ENCODE assay signal across 12 cellular contexts in genomic region chr22:30420401-30421178, GRCh38. TPM values are rescaled to one million over a fixed set of nuclear protein-coding genes. Genes with fewer than 3 reads are reported as not detected.
DNase-seq lines count a peak whose midpoint lies in the region; ATAC-seq, FAIRE-seq and TF ChIP-seq lines count a peak whose summit lies in the region.
"Had no signal": no experiment of that assay in that cellular context is flagged by ENCODE, and none has a peak within 500 bp of the region (broad histone marks: within the 10 kb centered on the region; RNA-seq: fewer than 3 reads in every experiment).

No MANE protein-coding gene starts in this region.

- H4K20me1 ChIP-seq in Karpas-422 (ENCODE audit: insufficient read depth, low read depth, low read length), result no peaks in the 10 kb centered on the region

- no peaks in the 10 kb centered on the region for H3K9me2 ChIP-seq in Karpas-422 (replicated peaks; ENCODE audit: insufficient read depth, low read length)

- H3K27ac Mint-ChIP-seq in T-cell, result no peak overlapping the region

- no peak overlapping the region for H3K4me2 ChIP-seq in Karpas-422 (ENCODE audit: low read depth, low read length, poor library complexity, severe bottlenecking)
- H3K4me2 ChIP-seq: KMS-11 had no signal

- no peak overlapping the region for H3K4me3 Mint-ChIP-seq in T-cell

- H3K36me3 Mint-ChIP-seq in T-cell, result peaks cover 43% of the 10 kb centered on the region

- POLR2A ChIA-PET in AG04449 (lab: Yijun Ruan, JAX) (interaction anchor here (0.6 to 5.4 kb wide), 2 partner anchors 15 to 24 kb away, joined by 3 to 46 read pairs; partner anchors contain the start of gene SEC14L2), T-cell (lab: Charles Lee) (interaction anchor here in 1 of 2 donors (0.6 to 4.3 kb wide), 2 partner anchors 9 to 24 kb away, joined by 10 to 14 read pairs; partner anchors contain the start of gene SEC14L2)

- H3K4me1 ChIP-seq in Karpas-422 (ENCODE audit: low read length), result peaks cover 32% of the 10 kb centered on the region

- ATAC-seq in T-cell (replicated peaks in 1 of 4), result no peak
- ATAC-seq in GM21360 (IDR thresholded peaks at IDR 0.05; ENCODE audit: unreplicated experiment), result no peak
- ATAC-seq in GM21447 (IDR thresholded peaks at IDR 0.05; ENCODE audit: unreplicated experiment), result no peak

- CTCF ChIA-PET in AG04449 (lab: Yijun Ruan, JAX), result interaction anchor here (1.5 to 12.4 kb wide), 2 partner anchors 10 to 31 kb away, joined by 5 to 129 read pairs; partner anchors contain the start of gene RNF215
- CTCF ChIA-PET in T-cell (lab: Charles Lee), result interaction anchor here in 1 of 2 donors (1.1 kb wide), 1 partner anchor 64 kb away, joined by 3 read pairs; no protein-coding TSS in a partner anchor

- DNase-seq in AG04449 (ENCODE audit: low read depth, low spot score), result peak; percentile 46
- no peak for DNase-seq in Karpas-422
- DNase-seq in bronchial epithelial cell (ENCODE audit: low read depth), result peak; percentile 89
- peak; percentile 36 for DNase-seq in medulla oblongata (ENCODE audit: extremely low spot score)
- DNase-seq in T-cell, result no peak
- DNase-seq in stimulated activated CD4-positive, alpha-beta T cell treated with anti-CD3 and anti-CD28 coated beads, Interleukin-2, amount 100 ng/mL, for 48 hours, result no peak
- DNase-seq: DMS79 treated with DMSO at 0.1 percent for 48 hours, testis had no signal

- H3K27me3 Mint-ChIP-seq in T-cell, result no peaks in the 10 kb centered on the region

- no peak overlapping the region for H2AFZ ChIP-seq in Karpas-422 (ENCODE audit: low read length)

- no peaks in the 10 kb centered on the region for H3K9me3 ChIP-seq in Karpas-422 (ENCODE audit: low read length)
- H3K9me3 ChIP-seq: testis had no signal

- H3K9me3 Mint-ChIP-seq in T-cell, result no peaks in the 10 kb centered on the region

- H3K36me3 ChIP-seq in Karpas-422 (ENCODE audit: insufficient read depth, low read length) (peaks cover 28% of the 10 kb centered on the region), bronchial epithelial cell (ENCODE audit: control insufficient read depth, insufficient read depth, low read length) (peaks cover 22% of the 10 kb centered on the region)

- H3K79me2 ChIP-seq in Karpas-422 (ENCODE audit: low read length), result peaks cover 40% of the 10 kb centered on the region

- H3K4me3 ChIP-seq in AG04449 (ENCODE audit: low read depth, low read length), result no peak overlapping the region; the same call in 1 of the 2 replicates
- no peak overlapping the region for H3K4me3 ChIP-seq in Karpas-422 (ENCODE audit: low read length)
- H3K4me3 ChIP-seq in bronchial epithelial cell (ENCODE audit: low read depth, low read length), result no peak overlapping the region
- H3K4me3 ChIP-seq: testis had no signal

- H3K4me1 Mint-ChIP-seq in T-cell, result peaks cover 40 to 47% (median 42%) of the 10 kb centered on the region in 3 donors

- FAIRE-seq in bronchial epithelial cell (lab: Jason Lieb, UNC), result no peak

- TF ChIP-seq CTCF in AG04449 (IDR thresholded peaks at IDR 0.05; ENCODE audit: insufficient read depth, low read length, missing control alignments), result no peak
- TF ChIP-seq CTCF in bronchial epithelial cell (IDR thresholded peaks at IDR 0.05; ENCODE audit: insufficient read depth, low read length, severe bottlenecking), result no peak

- H3K27me3 ChIP-seq in Karpas-422 (ENCODE audit: low read length) (no peaks in the 10 kb centered on the region), bronchial epithelial cell (ENCODE audit: control insufficient read depth, insufficient read depth, low read length) (no peaks in the 10 kb centered on the region)
- H3K27me3 ChIP-seq: testis had no signal

- 0 out of 2 replicates have a peak overlapping the region, but pooled peaks have one; percentile 82 for H3K9ac ChIP-seq in Karpas-422 (ENCODE audit: low read length)
- H3K9ac ChIP-seq: KMS-11 had no signal

- no peak overlapping the region for H3K27ac ChIP-seq in Karpas-422 (ENCODE audit: low read length)
- H3K27ac ChIP-seq: KMS-11 had no signal

RNA-seq across cellular contexts. Expression of gene MTFP1, which starts 5.0 kb away (rescaled TPM):
- 69.4 and 120 TPM in 2 replicates for total RNA-seq in Karpas-422 (2014; rRNA removed; shearing (Covaris generic); ENCODE audit: low replicate concordance)
- total RNA-seq in bronchial epithelial cell, result 16.0 and 53.2 TPM in 2 replicates
- 10 to 100 TPM; 22.7 to 59.2 (median 29.4) TPM for total RNA-seq in T-cell

RNA-seq across cellular contexts. Expression of gene SEC14L2, which starts 23.8 kb away (rescaled TPM):
- 8.4 and 11.6 TPM in 2 replicates for total RNA-seq in Karpas-422 (2014; rRNA removed; shearing (Covaris generic); ENCODE audit: low replicate concordance)
- total RNA-seq in bronchial epithelial cell (32.6 and 34.5 TPM in 2 replicates), T-cell (10 to 100 TPM; 10.9 to 87.9 (median 15.8) TPM)

RNA-seq across cellular contexts. Expression of gene RNF215, which starts 33.4 kb away (rescaled TPM):
- 4.0 and 16.9 TPM in 2 replicates for total RNA-seq in Karpas-422 (2014; rRNA removed; shearing (Covaris generic); ENCODE audit: low replicate concordance)
- total RNA-seq in bronchial epithelial cell, result 14.1 and 15.5 TPM in 2 replicates
- total RNA-seq in T-cell, result 1 to 10 TPM; 6.2 to 8.4 (median 6.3) TPM

RNA-seq across cellular contexts. Expression of gene SEC14L3, which starts 51.2 kb away (rescaled TPM):
- not detected in 2 replicates for total RNA-seq in Karpas-422 (2014; rRNA removed; shearing (Covaris generic); ENCODE audit: low replicate concordance)
- total RNA-seq in bronchial epithelial cell, result not detected in 2 replicates
- not detected for total RNA-seq in T-cell
- total RNA-seq: T-helper 2 cell treated with Interferon-gamma antibody and Interleukin-4, amounts not matched to agents 100 ng/mL and 5 ng/mL, for 36 hours had no signal

Comparison
In these comparisons a context has a peak if more than half of its experiments do, and no peak if none do; other contexts are left out.
1. DNase-seq: peak in AG04449 (single experiment), bronchial epithelial cell (single experiment) and medulla oblongata (single experiment); none in Karpas-422 (single experiment), T-cell (0 of 34) and stimulated activated CD4-positive, alpha-beta T cell treated with anti-CD3 and anti-CD28 coated beads, Interleukin-2, amount 100 ng/mL, for 48 hours (0 of 2).